8 cellular contexts compared by ENCODE assay signal in the genomic region with DNA sequence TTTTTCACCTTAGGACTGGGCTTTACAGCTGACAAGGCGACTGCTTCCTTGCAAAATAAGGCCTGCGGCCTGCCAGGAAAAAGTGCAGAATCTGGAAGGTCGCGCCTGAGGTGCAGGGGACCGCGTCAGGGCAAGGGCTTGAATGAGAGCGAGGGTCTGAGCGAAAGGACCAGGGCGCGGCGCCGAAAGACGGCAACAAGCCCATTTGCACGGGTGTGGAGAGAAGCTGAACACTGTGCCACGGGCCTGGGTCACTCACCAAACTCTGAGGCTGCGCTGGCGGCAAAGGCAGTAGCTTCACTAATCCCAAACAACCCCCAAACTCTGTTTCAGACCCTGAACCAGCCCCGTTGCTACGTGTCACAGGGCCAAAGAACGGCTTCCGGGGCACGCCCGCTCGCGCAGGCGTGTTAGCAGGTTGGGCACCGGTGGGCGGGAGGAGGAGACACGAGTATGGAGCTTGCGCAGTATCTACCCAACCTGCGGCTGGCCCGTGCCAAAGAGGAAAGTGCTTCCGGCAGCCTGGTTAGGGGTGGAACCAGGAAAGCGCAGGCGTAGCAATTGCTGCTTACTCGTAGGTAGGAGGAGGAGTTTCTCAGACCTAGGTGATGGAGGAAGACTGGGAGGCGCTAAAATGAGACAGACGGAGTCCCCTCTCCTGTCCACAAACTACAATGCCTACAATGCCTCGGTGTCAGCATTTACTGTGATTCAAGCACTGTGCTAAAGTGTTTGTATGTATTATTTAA.
DNase-seq lines count a peak whose midpoint lies in the region; ATAC-seq and TF ChIP-seq lines count a peak whose summit lies in the region.

A gene (plus strand): TSS at position 598 of the 749 bp plus-strand sequence.
A gene (minus strand): TSS at position 384 of the 749 bp plus-strand sequence. CDS start 704 bp downstream, outside the sequence.

- H3K27ac ChIP-seq in OCI-LY3 (ENCODE audit: low read length), result peak within 1 kb of the TSS; percentile 41

- TF ChIP-seq CTCF in OCI-LY3 (IDR thresholded peaks at IDR 0.05; ENCODE audit: low read depth, low read length), result no peak
- TF ChIP-seq CTCF in epithelial cell of esophagus (IDR thresholded peaks at IDR 0.05; ENCODE audit: insufficient read depth, low read depth, low read length, missing control alignments), result no peak

- peaks cover 15% of the 10 kb centered on the region for H3K4me1 ChIP-seq in OCI-LY3 (ENCODE audit: low read length)

- peak; percentile 93 for DNase-seq in DMS 273 treated with DMSO at 0.1 percent for 48 hours (lab: John Stamatoyannopoulos, UW)
- peak; percentile 62 for DNase-seq in HuH-7.5 (ENCODE audit: low spot score)
- peak; percentile 95 for DNase-seq in activated T-cell treated with anti-CD3 and anti-CD28 coated beads for 24 hours (ENCODE audit: low read depth)
- peak; percentile 99 for DNase-seq in epithelial cell of esophagus (ENCODE audit: low read depth)
- DNase-seq in middle frontal gyrus (ENCODE audit: extremely low spot score, low spot score), result peak; percentile 91
- peak; percentile 90 to 95 for DNase-seq in stimulated activated CD8-positive, alpha-beta memory T cell treated with anti-CD3 and anti-CD28 coated beads, Interleukin-2, amount 100 ng/mL, for 1 hour (ENCODE audit: low read depth in 2 of 2)

- peaks cover under 1% of the 10 kb centered on the region for H3K36me3 ChIP-seq in OCI-LY3 (replicated peaks; ENCODE audit: low read depth, low read length)

- no peaks in the 10 kb centered on the region for H3K27me3 ChIP-seq in OCI-LY3 (ENCODE audit: low read depth, low read length)

- peak within 1 kb of the TSS; percentile 97 for H2AFZ ChIP-seq in OCI-LY3 (ENCODE audit: low read depth, low read length)

- peak; percentile 100 for ATAC-seq in GM21528 (IDR thresholded peaks at IDR 0.05; ENCODE audit: low FRiP score, unreplicated experiment)

- peak within 1 kb of the TSS; percentile 91 for H3K4me2 ChIP-seq in OCI-LY3 (ENCODE audit: low read length)

- H3K9me3 ChIP-seq in OCI-LY3 (ENCODE audit: insufficient read depth, low read length), result no peaks in the 10 kb centered on the region

- H3K4me3 ChIP-seq in OCI-LY3 (ENCODE audit: low read length), result peak within 1 kb of the TSS; percentile 99
- H3K4me3 ChIP-seq in epithelial cell of esophagus (ENCODE audit: low read length), result peak within 1 kb of the TSS; percentile 92

- peak within 1 kb of the TSS; percentile 82 for H3K9ac ChIP-seq in OCI-LY3 (ENCODE audit: low read length)

- peaks cover 17% of the 10 kb centered on the region for H3K79me2 ChIP-seq in OCI-LY3 (ENCODE audit: low read length)

- H4K20me1 ChIP-seq in OCI-LY3 (ENCODE audit: insufficient read depth, low read length), result no peaks in the 10 kb centered on the region; the same call in 1 of the 2 replicates

Comparison
In these comparisons a context has a peak if more than half of its experiments do, and no peak if none do; other contexts are left out.
1. Peak in every context shown above with its lines: DNase-seq, ATAC-seq, H3K4me3 ChIP-seq and H3K27ac ChIP-seq.